In genomic region chr6:116100419-116101297, GRCh38 we compare ENCODE assay signal across 1 cellular context.
TF ChIP-seq lines count a peak whose summit lies in the region.

Gene NT5DC1 (plus strand): TSS chr6:116100853. CDS start chr6:116100931, 78 bp downstream.

TF ChIP-seq in HEK293, 187 proteins besides CTCF, POLR2A, EP300 and RAD21 (continued from another document and continues in another):
- TF ChIP-seq TSHZ1 (tag by site-specific recombination; IDR thresholded peaks at IDR 0.05; ENCODE audit: borderline replicate concordance) (no peak), ZNF660 (tag by site-specific recombination; IDR thresholded peaks at IDR 0.05) (peak; percentile 74; the same call in 1 of the 2 replicates), ZNF169 (tag by site-specific recombination; IDR thresholded peaks at IDR 0.05) (no peak), ZNF18 (tag by site-specific recombination; IDR thresholded peaks at IDR 0.05) (0 out of 2 replicates have a peak, but pooled peaks have one; percentile 11), ZNF423 (tag by site-specific recombination; IDR thresholded peaks at IDR 0.05) (peak; percentile 73; the same call in 1 of the 2 replicates), PRDM1 (tag by site-specific recombination; IDR thresholded peaks at IDR 0.05) (no peak), ZNF335 (tag by site-specific recombination; conservative IDR thresholded peaks at IDR 0.05) (no peak; the same call in 1 of the 2 replicates), ZSCAN18 (tag by site-specific recombination; IDR thresholded peaks at IDR 0.05) (no peak), ZSCAN23 (tag by site-specific recombination; IDR thresholded peaks at IDR 0.05) (no peak), WT1 (tag by site-specific recombination; IDR thresholded peaks at IDR 0.05) (no peak; the same call in 1 of the 2 replicates), ZNF658 (tag by site-specific recombination; IDR thresholded peaks at IDR 0.05) (no peak), ZNF555 (tag by site-specific recombination; conservative IDR thresholded peaks at IDR 0.05) (no peak), ZNF426 (tag by site-specific recombination; IDR thresholded peaks at IDR 0.05) (no peak), INSM2 (tag by site-specific recombination; IDR thresholded peaks at IDR 0.05) (no peak), IKZF3 (tag by site-specific recombination; IDR thresholded peaks at IDR 0.05) (peak; percentile 22; the same call in 1 of the 2 replicates), ZNF202 (tag by site-specific recombination; IDR thresholded peaks at IDR 0.05; ENCODE audit: borderline replicate concordance) (no peak), ZNF341 (tag by site-specific recombination; IDR thresholded peaks at IDR 0.05; ENCODE audit: low read depth) (no peak), KLF1 (tag by site-specific recombination; IDR thresholded peaks at IDR 0.05) (peak; percentile 62), ZNF529 (tag by site-specific recombination; IDR thresholded peaks at IDR 0.05; ENCODE audit: insufficient replicate concordance) (no peak), ZNF654 (tag by site-specific recombination; IDR thresholded peaks at IDR 0.05; ENCODE audit: low read depth) (no peak), ZNF626 (tag by site-specific recombination; IDR thresholded peaks at IDR 0.05) (no peak), ZNF830 (tag by site-specific recombination; IDR thresholded peaks at IDR 0.05; ENCODE audit: low read depth) (no peak), PBX3 (CRISPR knock-in tag; IDR thresholded peaks at IDR 0.05) (peak; percentile 93), REPIN1 (tag by site-specific recombination; IDR thresholded peaks at IDR 0.05; ENCODE audit: low read depth) (no peak; the same call in 1 of the 2 replicates), ZNF311 (tag by site-specific recombination; IDR thresholded peaks at IDR 0.05; ENCODE audit: borderline replicate concordance) (no peak), ZSCAN30 (tag by site-specific recombination; IDR thresholded peaks at IDR 0.05) (peak; percentile 79), PRDM6 (tag by site-specific recombination; IDR thresholded peaks at IDR 0.05) (no peak), REST (tag by site-specific recombination; IDR thresholded peaks at IDR 0.05) (no peak), ZNF621 (tag by site-specific recombination; IDR thresholded peaks at IDR 0.05) (no peak), GFI1B (tag by site-specific recombination; IDR thresholded peaks at IDR 0.05) (no peak), ZNF76 (tag by site-specific recombination; IDR thresholded peaks at IDR 0.05; ENCODE audit: borderline replicate concordance, low read depth) (peak; percentile 68; the same call in 1 of the 2 replicates), SCRT2 (tag by site-specific recombination; IDR thresholded peaks at IDR 0.05) (no peak), ZFP3 (tag by site-specific recombination; IDR thresholded peaks at IDR 0.05; ENCODE audit: low read depth) (no peak), ZNF747 (tag by site-specific recombination; IDR thresholded peaks at IDR 0.05) (no peak), ZSCAN5A (tag by site-specific recombination; IDR thresholded peaks at IDR 0.05) (peak; percentile 96), ZNF148 (tag by site-specific recombination; IDR thresholded peaks at IDR 0.05; ENCODE audit: borderline replicate concordance) (no peak), ZNF837 (tag by site-specific recombination; IDR thresholded peaks at IDR 0.05) (no peak), ZNF776 (tag by site-specific recombination; IDR thresholded peaks at IDR 0.05; ENCODE audit: borderline replicate concordance) (no peak), ZNF791 (tag by site-specific recombination; IDR thresholded peaks at IDR 0.05) (no peak), ZNF366 (tag by site-specific recombination; conservative IDR thresholded peaks at IDR 0.05) (no peak), ZNF10 (tag by site-specific recombination; IDR thresholded peaks at IDR 0.05) (0 out of 2 replicates have a peak, but pooled peaks have one; percentile 7), ZNF114 (tag by site-specific recombination; IDR thresholded peaks at IDR 0.05) (no peak)
